Comparison of ENCODE assay signal across 1 cellular context in the genomic region with DNA sequence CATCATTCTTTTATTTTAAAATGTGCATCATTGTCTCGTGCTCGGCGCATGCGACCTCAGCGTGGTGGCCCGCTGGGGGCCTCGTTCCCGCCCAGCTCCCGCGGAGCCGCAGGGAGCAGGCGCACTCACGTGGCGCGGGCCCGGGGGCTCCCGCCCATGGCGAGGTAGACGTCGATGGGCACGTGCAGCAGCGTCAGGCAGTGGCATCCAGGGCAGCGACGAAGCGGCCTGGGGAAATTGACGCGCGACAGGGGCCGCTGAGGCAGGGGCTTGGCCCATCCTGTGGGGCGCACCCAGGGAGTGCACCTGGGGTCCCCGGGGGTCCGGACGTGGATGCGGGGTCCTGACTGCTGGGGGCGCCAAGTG.
TF ChIP-seq lines count a peak whose summit lies in the region.

No MANE protein-coding gene starts in this region.

TF ChIP-seq in WTC11, 78 proteins besides CTCF, POLR2A, EP300 and RAD21 (continued from another document and continues in another):
- TF ChIP-seq, protein P1, sequence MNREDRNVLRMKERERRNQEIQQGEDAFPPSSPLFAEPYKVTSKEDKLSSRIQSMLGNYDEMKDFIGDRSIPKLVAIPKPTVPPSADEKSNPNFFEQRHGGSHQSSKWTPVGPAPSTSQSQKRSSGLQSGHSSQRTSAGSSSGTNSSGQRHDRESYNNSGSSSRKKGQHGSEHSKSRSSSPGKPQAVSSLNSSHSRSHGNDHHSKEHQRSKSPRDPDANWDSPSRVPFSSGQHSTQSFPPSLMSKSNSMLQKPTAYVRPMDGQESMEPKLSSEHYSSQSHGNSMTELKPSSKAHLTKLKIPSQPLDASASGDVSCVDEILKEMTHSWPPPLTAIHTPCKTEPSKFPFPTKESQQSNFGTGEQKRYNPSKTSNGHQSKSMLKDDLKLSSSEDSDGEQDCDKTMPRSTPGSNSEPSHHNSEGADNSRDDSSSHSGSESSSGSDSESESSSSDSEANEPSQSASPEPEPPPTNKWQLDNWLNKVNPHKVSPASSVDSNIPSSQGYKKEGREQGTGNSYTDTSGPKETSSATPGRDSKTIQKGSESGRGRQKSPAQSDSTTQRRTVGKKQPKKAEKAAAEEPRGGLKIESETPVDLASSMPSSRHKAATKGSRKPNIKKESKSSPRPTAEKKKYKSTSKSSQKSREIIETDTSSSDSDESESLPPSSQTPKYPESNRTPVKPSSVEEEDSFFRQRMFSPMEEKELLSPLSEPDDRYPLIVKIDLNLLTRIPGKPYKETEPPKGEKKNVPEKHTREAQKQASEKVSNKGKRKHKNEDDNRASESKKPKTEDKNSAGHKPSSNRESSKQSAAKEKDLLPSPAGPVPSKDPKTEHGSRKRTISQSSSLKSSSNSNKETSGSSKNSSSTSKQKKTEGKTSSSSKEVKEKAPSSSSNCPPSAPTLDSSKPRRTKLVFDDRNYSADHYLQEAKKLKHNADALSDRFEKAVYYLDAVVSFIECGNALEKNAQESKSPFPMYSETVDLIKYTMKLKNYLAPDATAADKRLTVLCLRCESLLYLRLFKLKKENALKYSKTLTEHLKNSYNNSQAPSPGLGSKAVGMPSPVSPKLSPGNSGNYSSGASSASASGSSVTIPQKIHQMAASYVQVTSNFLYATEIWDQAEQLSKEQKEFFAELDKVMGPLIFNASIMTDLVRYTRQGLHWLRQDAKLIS (CRISPR knock-in tag; IDR thresholded peaks at IDR 0.05; ENCODE audit: borderline replicate concordance): 0 out of 2 replicates have a peak, but pooled peaks have one; percentile 17
- no peak for TF ChIP-seq TCF7 (CRISPR knock-in tag; IDR thresholded peaks at IDR 0.05; ENCODE audit: low read depth)
- no peak for TF ChIP-seq ATF6 (CRISPR knock-in tag; IDR thresholded peaks at IDR 0.05)
- no peak for TF ChIP-seq ZMAT4 (CRISPR knock-in tag; IDR thresholded peaks at IDR 0.05)
- TF ChIP-seq KAT7 (CRISPR knock-in tag; IDR thresholded peaks at IDR 0.05; ENCODE audit: borderline replicate concordance): no peak
- TF ChIP-seq SP1 (CRISPR knock-in tag; conservative IDR thresholded peaks at IDR 0.05): no peak
- TF ChIP-seq USF1 (CRISPR knock-in tag; IDR thresholded peaks at IDR 0.05): peak; percentile 82
- peak; percentile 86; the same call in 1 of the 2 replicates for TF ChIP-seq ARID4B (CRISPR knock-in tag; IDR thresholded peaks at IDR 0.05; ENCODE audit: borderline replicate concordance)
- TF ChIP-seq ZNF317 (CRISPR knock-in tag; IDR thresholded peaks at IDR 0.05; ENCODE audit: borderline replicate concordance, low read depth): peak; percentile 40; the same call in 1 of the 2 replicates
- peak; percentile 51; the same call in 1 of the 2 replicates for TF ChIP-seq CREB1 (CRISPR knock-in tag; IDR thresholded peaks at IDR 0.05)
- TF ChIP-seq, protein P2, sequence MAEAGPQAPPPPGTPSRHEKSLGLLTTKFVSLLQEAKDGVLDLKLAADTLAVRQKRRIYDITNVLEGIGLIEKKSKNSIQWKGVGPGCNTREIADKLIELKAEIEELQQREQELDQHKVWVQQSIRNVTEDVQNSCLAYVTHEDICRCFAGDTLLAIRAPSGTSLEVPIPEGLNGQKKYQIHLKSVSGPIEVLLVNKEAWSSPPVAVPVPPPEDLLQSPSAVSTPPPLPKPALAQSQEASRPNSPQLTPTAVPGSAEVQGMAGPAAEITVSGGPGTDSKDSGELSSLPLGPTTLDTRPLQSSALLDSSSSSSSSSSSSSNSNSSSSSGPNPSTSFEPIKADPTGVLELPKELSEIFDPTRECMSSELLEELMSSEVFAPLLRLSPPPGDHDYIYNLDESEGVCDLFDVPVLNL (CRISPR knock-in tag; IDR thresholded peaks at IDR 0.05; ENCODE audit: borderline replicate concordance, low read depth): peak; percentile 78; the same call in 1 of the 2 replicates
- TF ChIP-seq RELA (CRISPR knock-in tag; IDR thresholded peaks at IDR 0.05; ENCODE audit: borderline replicate concordance): peak; percentile 95
- TF ChIP-seq ZNF281 (CRISPR knock-in tag; IDR thresholded peaks at IDR 0.05): peak; percentile 78
- TF ChIP-seq HMGXB4 (CRISPR knock-in tag; IDR thresholded peaks at IDR 0.05): peak; percentile 37; the same call in 1 of the 2 replicates
- TF ChIP-seq ZNF121 (CRISPR knock-in tag; IDR thresholded peaks at IDR 0.05): no peak
- TF ChIP-seq ZNF232 (CRISPR knock-in tag; IDR thresholded peaks at IDR 0.05): no peak
- 0 out of 2 replicates have a peak, but pooled peaks have one; percentile 77 for TF ChIP-seq MYBL2 (CRISPR knock-in tag; IDR thresholded peaks at IDR 0.05)
- TF ChIP-seq TEAD4 (CRISPR knock-in tag; IDR thresholded peaks at IDR 0.05): peak; percentile 77; the same call in 1 of the 2 replicates
- TF ChIP-seq, protein P3, sequence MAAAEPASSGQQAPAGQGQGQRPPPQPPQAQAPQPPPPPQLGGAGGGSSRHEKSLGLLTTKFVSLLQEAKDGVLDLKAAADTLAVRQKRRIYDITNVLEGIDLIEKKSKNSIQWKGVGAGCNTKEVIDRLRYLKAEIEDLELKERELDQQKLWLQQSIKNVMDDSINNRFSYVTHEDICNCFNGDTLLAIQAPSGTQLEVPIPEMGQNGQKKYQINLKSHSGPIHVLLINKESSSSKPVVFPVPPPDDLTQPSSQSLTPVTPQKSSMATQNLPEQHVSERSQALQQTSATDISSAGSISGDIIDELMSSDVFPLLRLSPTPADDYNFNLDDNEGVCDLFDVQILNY (CRISPR knock-in tag; IDR thresholded peaks at IDR 0.05): peak; percentile 86
- peak; percentile 88 for TF ChIP-seq FOXP1 (CRISPR knock-in tag; IDR thresholded peaks at IDR 0.05; ENCODE audit: borderline replicate concordance)
- TF ChIP-seq MAX (CRISPR knock-in tag; IDR thresholded peaks at IDR 0.05): peak; percentile 98
- TF ChIP-seq CREM (CRISPR knock-in tag; IDR thresholded peaks at IDR 0.05): no peak; the same call in 1 of the 2 replicates
- no peak; the same call in 1 of the 2 replicates for TF ChIP-seq ZNF512 (CRISPR knock-in tag; IDR thresholded peaks at IDR 0.05; ENCODE audit: borderline replicate concordance)
- peak; percentile 92; the same call in 1 of the 2 replicates for TF ChIP-seq SMAD3 (CRISPR knock-in tag; IDR thresholded peaks at IDR 0.05; ENCODE audit: borderline replicate concordance)
- TF ChIP-seq, protein P4, sequence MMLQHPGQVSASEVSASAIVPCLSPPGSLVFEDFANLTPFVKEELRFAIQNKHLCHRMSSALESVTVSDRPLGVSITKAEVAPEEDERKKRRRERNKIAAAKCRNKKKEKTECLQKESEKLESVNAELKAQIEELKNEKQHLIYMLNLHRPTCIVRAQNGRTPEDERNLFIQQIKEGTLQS (CRISPR knock-in tag; conservative IDR thresholded peaks at IDR 0.05): no peak; the same call in 1 of the 2 replicates
- no peak for TF ChIP-seq GRHL2 (CRISPR knock-in tag; IDR thresholded peaks at IDR 0.05; ENCODE audit: insufficient replicate concordance, severe bottlenecking)
- no peak for TF ChIP-seq FOXJ3 (CRISPR knock-in tag; IDR thresholded peaks at IDR 0.05; ENCODE audit: borderline replicate concordance)
- 0 out of 2 replicates have a peak, but pooled peaks have one; percentile 60 for TF ChIP-seq NR2C2 (CRISPR knock-in tag; IDR thresholded peaks at IDR 0.05)
- 0 out of 2 replicates have a peak, but pooled peaks have one; percentile 28 for TF ChIP-seq FOXK1 (CRISPR knock-in tag; IDR thresholded peaks at IDR 0.05)
- TF ChIP-seq IRF2 (CRISPR knock-in tag; IDR thresholded peaks at IDR 0.05; ENCODE audit: borderline replicate concordance, low read depth): no peak
- TF ChIP-seq NFE2L1 (CRISPR knock-in tag; IDR thresholded peaks at IDR 0.05): peak; percentile 76; the same call in 1 of the 2 replicates
- TF ChIP-seq ZNF671 (CRISPR knock-in tag; IDR thresholded peaks at IDR 0.05): no peak
